Comparison of ENCODE assay signal across 10 cellular contexts in the genomic region with DNA sequence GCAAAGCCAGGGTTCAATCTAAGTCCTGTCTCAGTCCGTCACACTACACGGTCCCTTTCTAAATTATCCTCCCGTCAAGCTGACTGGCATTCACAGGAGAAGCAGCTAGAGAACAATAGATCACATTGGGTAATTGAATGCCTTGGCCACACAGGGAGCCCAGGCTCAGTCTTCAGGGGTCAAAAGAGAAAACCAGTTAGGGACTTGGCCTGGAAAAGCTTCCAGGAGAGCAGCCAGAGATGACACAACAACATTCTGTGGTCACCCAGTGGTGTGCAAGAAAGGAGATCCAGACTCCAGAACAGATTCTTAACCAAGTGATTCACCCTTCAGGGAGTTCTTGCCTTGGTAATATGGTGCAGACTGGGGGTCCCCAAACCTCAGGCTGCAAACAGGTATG. TPM values are rescaled to one million over a fixed set of nuclear protein-coding genes. Genes with fewer than 3 reads are reported as not detected.
DNase-seq lines count a peak whose midpoint lies in the region; ATAC-seq, FAIRE-seq and TF ChIP-seq lines count a peak whose summit lies in the region.
"Had no signal": no experiment of that assay in that cellular context is flagged by ENCODE, and none has a peak within 500 bp of the region (broad histone marks: within the 10 kb centered on the region; RNA-seq: fewer than 3 reads in every experiment).

No MANE protein-coding gene starts in this region.

- no peak overlapping the region for H2AFZ ChIP-seq in mammary epithelial cell (ENCODE audit: low read depth, low read length)

- no peak for FAIRE-seq in HTR-8/SVneo (lab: Jason Lieb, UNC)
- FAIRE-seq: A549 had no signal

- H3K4me2 ChIP-seq in mammary epithelial cell (ENCODE audit: insufficient read depth, low read depth, low read length): no peak overlapping the region
- H3K4me2 ChIP-seq: A549 had no signal

- H4K20me1 ChIP-seq in mammary epithelial cell (ENCODE audit: insufficient read depth, low read length): no peaks in the 10 kb centered on the region

- in situ Hi-C loops in mammary epithelial cell (cut with MboI; ENCODE audit: low sequenced_read_pairs in 2 of 2): no loop called here

- peaks cover 32% of the 10 kb centered on the region for H3K4me1 ChIP-seq in mammary epithelial cell (ENCODE audit: insufficient read depth, low read length)
- H3K4me1 ChIP-seq: A549 had no signal

- H3K27ac ChIP-seq in mammary epithelial cell (ENCODE audit: insufficient read depth, low read depth, low read length): no peak overlapping the region
- H3K27ac ChIP-seq: lower lobe of right lung had no signal

- BruUV-seq in mammary epithelial cell (replicated peaks; lab: Mats Ljungman, UMichigan): no TSS peak

- dilution Hi-C loops in mammary epithelial cell (cut with HindIII; ENCODE audit: low sequenced_read_pairs): no loop called here

- H3K36me3 ChIP-seq in mammary epithelial cell (ENCODE audit: insufficient read depth, low read length): no peaks in the 10 kb centered on the region

- TF ChIP-seq CTCF in mammary epithelial cell (conservative IDR thresholded peaks at IDR 0.05 in 1 of 2, IDR thresholded peaks at IDR 0.05 in 1 of 2; ENCODE audit: extremely low read depth in 1 of 2, insufficient read depth in 1 of 2, low read depth in 1 of 2, low read length in 2 of 2): no peak

- 0% methylated on average over 3 of the region's 3 CpGs for WGBS in mammary epithelial cell (ENCODE audit: low coverage, missing lambda C conversion rate)

- DNase-seq in A172 (ENCODE audit: low spot score): peak; percentile 97
- peak; percentile 53 for DNase-seq in HTR-8/SVneo (ENCODE audit: insufficient read length, low spot score)
- peak; percentile 75 for DNase-seq in mammary epithelial cell
- peak; percentile 36 for DNase-seq in iPS-NIHi11 (ENCODE audit: low spot score)
- DNase-seq in dermis blood vessel endothelial cell: no peak
- DNase-seq in HuH-7 (ENCODE audit: low spot score): no peak
- DNase-seq: lower lobe of right lung had no signal

- no peaks in the 10 kb centered on the region for H3K9me3 ChIP-seq in mammary epithelial cell (replicated peaks; ENCODE audit: insufficient read depth, low read length)
- H3K9me3 ChIP-seq: A549, lower lobe of right lung had no signal

- CTCF ChIA-PET in mammary epithelial cell (lab: Charles Lee; ENCODE audit: low non-redundant PET): interaction anchor here (0.6 kb wide), 1 partner anchor 12 kb away, joined by 3 read pairs; no protein-coding TSS in a partner anchor

- no peak for ATAC-seq in GM21786 (IDR thresholded peaks at IDR 0.05; ENCODE audit: unreplicated experiment)
- no peak for ATAC-seq in HG03097 (IDR thresholded peaks at IDR 0.05; ENCODE audit: low FRiP score, unreplicated experiment)

- intact Hi-C loops in mammary epithelial cell (cut with micrococcal nuclease): no loop called here

- H3K4me3 ChIP-seq in mammary epithelial cell (replicated peaks in 1 of 3; ENCODE audit: insufficient read depth in 1 of 3, low read depth in 2 of 3, low read length in 3 of 3): no peak overlapping the region
- H3K4me3 ChIP-seq: A549, lower lobe of right lung had no signal

- no peaks in the 10 kb centered on the region for H3K27me3 ChIP-seq in mammary epithelial cell (ENCODE audit: insufficient read depth, low read length)

- peaks cover under 1% of the 10 kb centered on the region for H3K79me2 ChIP-seq in mammary epithelial cell (ENCODE audit: insufficient read depth, low read length)

- H3K9ac ChIP-seq in mammary epithelial cell (ENCODE audit: insufficient read depth, low read length): no peak overlapping the region

RNA-seq across cellular contexts. Expression of a gene that starts 15.9 kb away (rescaled TPM):
- 3.1 and 4.7 TPM in 2 replicates for total RNA-seq in A172 (2014; rRNA removed; shearing (Covaris generic))
- 10 to 100 TPM in 1 of 2 donors, 1 to 10 TPM in 1; 8.7 to 11.5 TPM for total RNA-seq in mammary epithelial cell
- 3.1 TPM for polyA plus RNA-seq in mammary epithelial cell
- polyA minus RNA-seq in mammary epithelial cell: 15.5 TPM
- total RNA-seq in dermis blood vessel endothelial cell: 51.7 and 64.1 TPM in 2 replicates

Comparison
In these comparisons a context has a peak if more than half of its experiments do, and no peak if none do; other contexts are left out.
1. DNase-seq: peak in A172 (single experiment), HTR-8/SVneo (single experiment), mammary epithelial cell (single experiment) and iPS-NIHi11 (single experiment); none in dermis blood vessel endothelial cell (single experiment) and HuH-7 (single experiment).